ENCODE assay signal across 25 cellular contexts in the genomic region with DNA sequence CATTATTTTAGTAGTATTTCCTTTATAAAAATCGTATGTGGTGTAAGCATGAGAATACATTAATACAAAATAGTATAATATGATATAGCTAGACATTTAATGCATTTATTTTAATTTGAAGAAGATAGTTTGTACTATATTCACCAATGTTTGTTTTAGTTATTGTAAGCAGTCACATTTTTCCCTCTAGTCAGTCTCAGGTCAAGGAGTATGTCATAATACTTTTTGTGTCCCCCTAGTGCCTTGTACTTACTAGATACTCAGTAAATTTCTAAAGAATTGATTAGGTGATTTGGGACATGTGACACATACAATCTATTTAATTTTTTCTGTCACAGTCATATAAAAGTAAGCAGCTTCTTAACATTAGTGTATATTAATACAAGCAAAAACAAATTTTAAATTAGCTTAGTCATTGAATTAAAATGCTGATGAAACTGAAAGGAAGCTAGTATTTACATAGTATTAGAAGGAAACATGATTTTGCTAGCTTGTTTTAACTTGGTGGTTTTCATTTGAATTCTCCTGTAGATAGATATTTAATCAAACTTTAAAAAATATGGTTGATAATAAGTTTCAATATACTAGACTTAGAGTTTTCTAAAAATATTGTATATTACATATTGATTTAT.
DNase-seq lines count a peak whose midpoint lies in the region; ATAC-seq and TF ChIP-seq lines count a peak whose summit lies in the region.
"Had no signal": no experiment of that assay in that cellular context is flagged by ENCODE, and none has a peak within 500 bp of the region (broad histone marks: within the 10 kb centered on the region; RNA-seq: fewer than 3 reads in every experiment).

No MANE protein-coding gene starts in this region.

- intact Hi-C loops in body of pancreas (cut with DNase I), result no loop called here

- no CpG with 5 or more reads among the region's 1 CpG for WGBS in mesenchymal stem cell
- WGBS in body of pancreas, 2 donors, result 68 to 69% methylated on average over 1 of the region's 1 CpG

- no peaks in the 10 kb centered on the region for H4K20me1 ChIP-seq in MM.1S (ENCODE audit: insufficient read depth, low read length)

- no peak overlapping the region for H4K8ac ChIP-seq in mesenchymal stem cell (ENCODE audit: low read length)

- H3K79me1 ChIP-seq in mesenchymal stem cell (replicated peaks; ENCODE audit: low read length, poor library complexity, severe bottlenecking), result no peaks in the 10 kb centered on the region

- no peaks in the 10 kb centered on the region for H3K9me2 ChIP-seq in MM.1S (replicated peaks; ENCODE audit: insufficient read depth, low read length)

- H3K4me2 ChIP-seq in MM.1S (ENCODE audit: low read depth, low read length) (peak overlapping the region; percentile 37), mesenchymal stem cell (ENCODE audit: low read length, poor library complexity, severe bottlenecking) (no peak overlapping the region)

- H3K4me1 ChIP-seq in MM.1S (ENCODE audit: low read length) (peaks cover 11% of the 10 kb centered on the region), mesenchymal stem cell (ENCODE audit: control insufficient read depth, insufficient read depth, low read depth, low read length) (no peaks in the 10 kb centered on the region), body of pancreas (no peaks in the 10 kb centered on the region)
- H3K4me1 ChIP-seq: tibial nerve had no signal

- no peak for TF ChIP-seq CTCF in MM.1S (IDR thresholded peaks at IDR 0.05; ENCODE audit: low read length)
- no peak for TF ChIP-seq CTCF in epithelial cell of esophagus (IDR thresholded peaks at IDR 0.05; ENCODE audit: insufficient read depth, low read depth, low read length, missing control alignments)
- no peak for TF ChIP-seq CTCF in body of pancreas (IDR thresholded peaks at IDR 0.05)

- H2AFZ ChIP-seq in MM.1S (ENCODE audit: low read length), result no peak overlapping the region
- no peak overlapping the region for H2AFZ ChIP-seq in mesenchymal stem cell (ENCODE audit: low read depth, low read length)

- H3K4ac ChIP-seq in mesenchymal stem cell (ENCODE audit: low read depth in 1 of 2, low read length in 2 of 2), result no peak overlapping the region

- H3K4me3 ChIP-seq in MM.1S (ENCODE audit: low read length) (peak overlapping the region; percentile 7), epithelial cell of esophagus (ENCODE audit: low read length) (no peak overlapping the region), mesenchymal stem cell (ENCODE audit: insufficient read depth in 1 of 2, low read depth in 1 of 2, low read length in 2 of 2) (no peak overlapping the region), body of pancreas (no peak overlapping the region)
- H3K4me3 ChIP-seq: tibial nerve had no signal

- ATAC-seq in GM18873 (IDR thresholded peaks at IDR 0.05; ENCODE audit: low FRiP score, unreplicated experiment), result no peak
- ATAC-seq in body of pancreas, result no peak
- no peak for ATAC-seq in GM19455 (IDR thresholded peaks at IDR 0.05; ENCODE audit: unreplicated experiment)
- ATAC-seq: activated CD4-positive, alpha-beta T cell treated with anti-CD3 and anti-CD28 coated beads for 36 hours; left colon; stimulated activated naive CD8-positive, alpha-beta T cell treated with anti-CD3 and anti-CD28 coated beads, Interleukin-15, Interleukin-2, amounts not matched to agents 100 U/mL and 50 U/mL, for 24 hours had no signal

- no peak overlapping the region for H3K9ac ChIP-seq in MM.1S (ENCODE audit: low read length)
- peak overlapping the region; percentile 44 for H3K9ac ChIP-seq in mesenchymal stem cell (ENCODE audit: low read length)

- no peak overlapping the region for H2BK5ac ChIP-seq in mesenchymal stem cell (ENCODE audit: low read depth, low read length, poor library complexity, severe bottlenecking)

- DNase-seq in EL, result peak; percentile 19
- DNase-seq in MM.1S, result peak; percentile 30
- DNase-seq in epithelial cell of esophagus (ENCODE audit: low read depth), result peak; percentile 19
- DNase-seq in mesenchymal stem cell, result peak; percentile 21
- no peak for DNase-seq in AG08395 (ENCODE audit: low spot score)
- DNase-seq in body of pancreas, result no peak
- DNase-seq: activated CD4-positive, alpha-beta T cell treated with anti-CD3 and anti-CD28 coated beads for 36 hours; activated CD8-positive, alpha-beta memory T cell treated with anti-CD3 and anti-CD28 coated beads for 24 hours; activated T-cell treated with anti-CD3 and anti-CD28 coated beads, Interleukin-2, amount 50 U/mL, for 24 hours; AML-193; dermis blood vessel endothelial cell; KG1; left colon; mesendoderm; naive B cell; NCI-H1048; NCI-H2029 treated with DMSO at 0.1 percent for 48 hours; NCI-H226; occipital lobe; stimulated activated CD4-positive, alpha-beta T cell treated with anti-CD3 and anti-CD28 coated beads, Interleukin-12 subunit alpha, Interleukin-12 subunit beta, amount 100 ng/mL, for 4 hours; stimulated activated CD4-positive, alpha-beta T cell treated with anti-CD3 and anti-CD28 coated beads, Interleukin-4, amount 100 ng/mL, for 4 hours; stimulated activated naive CD8-positive, alpha-beta T cell treated with anti-CD3 and anti-CD28 coated beads, Interleukin-15, Interleukin-2, amounts not matched to agents 100 U/mL and 50 U/mL, for 24 hours had no signal

- no peak overlapping the region for H2BK120ac ChIP-seq in mesenchymal stem cell (ENCODE audit: low read depth, low read length)

- H3K79me2 ChIP-seq in MM.1S (ENCODE audit: low read length), result no peaks in the 10 kb centered on the region

- no peak overlapping the region for H2BK12ac ChIP-seq in mesenchymal stem cell (ENCODE audit: low read length in 2 of 2)

- no peaks in the 10 kb centered on the region for H3K36me3 ChIP-seq in MM.1S (replicated peaks; ENCODE audit: insufficient read depth, low read length)
- H3K36me3 ChIP-seq in mesenchymal stem cell (ENCODE audit: control insufficient read depth in 1 of 2, insufficient read depth in 2 of 2, low read depth in 1 of 2, low read length in 2 of 2), result peaks cover 0 to 8% of the 10 kb centered on the region in 2 experiments
- no peaks in the 10 kb centered on the region for H3K36me3 ChIP-seq in body of pancreas (replicated peaks in 1 of 2; ENCODE audit: insufficient read depth in 1 of 2, low read depth in 2 of 2)

- no peak overlapping the region for H3K14ac ChIP-seq in mesenchymal stem cell (ENCODE audit: low read length in 2 of 2)

- H3K27me3 ChIP-seq in MM.1S (replicated peaks; ENCODE audit: insufficient read depth, low read length) (no peaks in the 10 kb centered on the region), mesenchymal stem cell (ENCODE audit: control insufficient read depth in 1 of 2, insufficient read depth in 1 of 2, low read length in 2 of 2) (no peaks in the 10 kb centered on the region), body of pancreas (no peaks in the 10 kb centered on the region)
- H3K27me3 ChIP-seq: tibial nerve had no signal

- no peak overlapping the region for H2AK5ac ChIP-seq in mesenchymal stem cell (ENCODE audit: low read length, severe bottlenecking)

- H3K27ac ChIP-seq in MM.1S (ENCODE audit: low read length) (no peak overlapping the region; the same call in 1 of the 2 replicates), mesenchymal stem cell (ENCODE audit: low read length, poor library complexity, severe bottlenecking) (no peak overlapping the region), body of pancreas (no peak overlapping the region)
- H3K27ac ChIP-seq: tibial nerve had no signal

- no peak overlapping the region for H3K18ac ChIP-seq in mesenchymal stem cell (ENCODE audit: low read depth in 1 of 2, low read length in 2 of 2)

- H4K91ac ChIP-seq in mesenchymal stem cell (ENCODE audit: low read length), result no peak overlapping the region

- no peak overlapping the region for H2BK15ac ChIP-seq in mesenchymal stem cell (ENCODE audit: low read depth, poor library complexity, severe bottlenecking)

- H3F3A ChIP-seq in MM.1S (ENCODE audit: insufficient read depth, low read length), result peaks cover 4% of the 10 kb centered on the region; the same call in 1 of the 2 replicates

- H3K23ac ChIP-seq in mesenchymal stem cell (ENCODE audit: low read length in 2 of 2), result no peak overlapping the region

- no peaks in the 10 kb centered on the region for H3K9me3 ChIP-seq in MM.1S (replicated peaks; ENCODE audit: insufficient read depth, low read length)
- peaks cover 8% of the 10 kb centered on the region for H3K9me3 ChIP-seq in mesenchymal stem cell (ENCODE audit: control insufficient read depth, low read length)
- no peaks in the 10 kb centered on the region for H3K9me3 ChIP-seq in body of pancreas

- TF ChIP-seq POLR2A in body of pancreas (IDR thresholded peaks at IDR 0.05), result no peak

Comparison
In these comparisons a context has a peak if more than half of its experiments do, and no peak if none do; other contexts are left out.
1. DNase-seq: peak in EL (single experiment), MM.1S (single experiment), epithelial cell of esophagus (single experiment) and mesenchymal stem cell (single experiment); none in AG08395 (single experiment) and body of pancreas (0 of 4).